Comparison of ENCODE assay signal across 15 cellular contexts in genomic region chr15:51403946-51404695, GRCh38.
DNase-seq lines count a peak whose midpoint lies in the region; ATAC-seq, FAIRE-seq and TF ChIP-seq lines count a peak whose summit lies in the region.
"Had no signal": no experiment of that assay in that cellular context is flagged by ENCODE, and none has a peak within 500 bp of the region (broad histone marks: within the 10 kb centered on the region; RNA-seq: fewer than 3 reads in every experiment).

No MANE protein-coding gene starts in this region.

- TF ChIP-seq POLR2A in GM12892 (IDR thresholded peaks at IDR 0.05; ENCODE audit: low read depth, low read length) (no peak), body of pancreas (IDR thresholded peaks at IDR 0.05) (no peak)

- H3K27ac Mint-ChIP-seq in activated CD8-positive, alpha-beta memory T cell treated with anti-CD3 and anti-CD28 coated beads, Interleukin-2, amount 10 ng/mL, durations not matched to agents 7 days and 5 days: no peak overlapping the region
- H3K27ac Mint-ChIP-seq: CD14-positive monocyte; CD8-positive, alpha-beta T cell; IgD-negative memory B cell had no signal

- no peaks in the 10 kb centered on the region for H3K4me1 ChIP-seq in body of pancreas
- H3K4me1 ChIP-seq: Caco-2, HAP-1 had no signal

- no peaks in the 10 kb centered on the region for H3K36me3 ChIP-seq in body of pancreas (replicated peaks in 1 of 2; ENCODE audit: insufficient read depth in 1 of 2, low read depth in 2 of 2)
- H3K36me3 ChIP-seq: HAP-1 had no signal

- 76 to 79% methylated on average over 9 of the region's 9 CpGs for WGBS in body of pancreas, 2 donors

- H3K27me3 ChIP-seq in body of pancreas: no peaks in the 10 kb centered on the region

- CTCF ChIA-PET in activated CD8-positive, alpha-beta memory T cell treated with anti-CD3 and anti-CD28 coated beads, Interleukin-2, amount 10 ng/mL, durations not matched to agents 7 days and 5 days (lab: Charles Lee): interaction anchor here (1.2 kb wide), 1 partner anchor 123 kb away, joined by 3 read pairs; no protein-coding TSS in a partner anchor

- H3K9me3 Mint-ChIP-seq in activated CD8-positive, alpha-beta memory T cell treated with anti-CD3 and anti-CD28 coated beads, Interleukin-2, amount 10 ng/mL, durations not matched to agents 7 days and 5 days (ENCODE audit: low read depth): no peaks in the 10 kb centered on the region
- H3K9me3 Mint-ChIP-seq: CD14-positive monocyte; CD8-positive, alpha-beta T cell had no signal

- peak; percentile 23 for DNase-seq in activated CD8-positive, alpha-beta memory T cell treated with anti-CD3 and anti-CD28 coated beads, Interleukin-2, amount 10 ng/mL, durations not matched to agents 7 days and 5 days
- no peak for DNase-seq in activated CD8-positive, alpha-beta memory T cell treated with anti-CD3 and anti-CD28 coated beads, Interleukin-2, amount 50 U/mL, for 4 hours
- DNase-seq in ecto neural progenitor cell (ENCODE audit: low spot score) (peak; percentile 40), left lobe of liver (ENCODE audit: low spot score) (peak; percentile 1), GDM1 (lab: John Stamatoyannopoulos, UW) (no peak), GM12892 (ENCODE audit: insufficient read length) (no peak), body of pancreas (no peak)
- DNase-seq: CD8-positive, alpha-beta T cell; GOT3 had no signal

- H3K9me3 ChIP-seq in body of pancreas: no peaks in the 10 kb centered on the region
- H3K9me3 ChIP-seq: Caco-2, HAP-1 had no signal

- no peak overlapping the region for H3K4me3 Mint-ChIP-seq in activated CD8-positive, alpha-beta memory T cell treated with anti-CD3 and anti-CD28 coated beads, Interleukin-2, amount 10 ng/mL, durations not matched to agents 7 days and 5 days
- H3K4me3 Mint-ChIP-seq: CD8-positive, alpha-beta T cell; IgD-negative memory B cell had no signal

- H3K36me3 Mint-ChIP-seq in activated CD8-positive, alpha-beta memory T cell treated with anti-CD3 and anti-CD28 coated beads, Interleukin-2, amount 10 ng/mL, durations not matched to agents 7 days and 5 days: no peaks in the 10 kb centered on the region
- H3K36me3 Mint-ChIP-seq: CD14-positive monocyte; CD8-positive, alpha-beta T cell had no signal

- intact Hi-C loops in body of pancreas (cut with DNase I): no loop called here

- no peak overlapping the region for H3K4me3 ChIP-seq in body of pancreas
- H3K4me3 ChIP-seq: GM12878, HAP-1 had no signal

- H3K27me3 Mint-ChIP-seq in activated CD8-positive, alpha-beta memory T cell treated with anti-CD3 and anti-CD28 coated beads, Interleukin-2, amount 10 ng/mL, durations not matched to agents 7 days and 5 days: peaks cover 42% of the 10 kb centered on the region

- TF ChIP-seq CTCF in body of pancreas (IDR thresholded peaks at IDR 0.05): no peak

- ATAC-seq in activated CD8-positive, alpha-beta memory T cell treated with anti-CD3 and anti-CD28 coated beads, Interleukin-2, amount 10 ng/mL, durations not matched to agents 7 days and 5 days: no peak
- peak; percentile 10 for ATAC-seq in left lobe of liver
- no peak for ATAC-seq in body of pancreas
- ATAC-seq: CD8-positive, alpha-beta T cell had no signal

- no peak for FAIRE-seq in GM12892 (lab: Jason Lieb, UNC)

- no peaks in the 10 kb centered on the region for H3K4me1 Mint-ChIP-seq in activated CD8-positive, alpha-beta memory T cell treated with anti-CD3 and anti-CD28 coated beads, Interleukin-2, amount 10 ng/mL, durations not matched to agents 7 days and 5 days

- H3K27ac ChIP-seq in body of pancreas: no peak overlapping the region
- H3K27ac ChIP-seq: 22Rv1 had no signal

Comparison
In these comparisons a context has a peak if more than half of its experiments do, and no peak if none do; other contexts are left out.
1. DNase-seq: peak in activated CD8-positive, alpha-beta memory T cell treated with anti-CD3 and anti-CD28 coated beads, Interleukin-2, amount 10 ng/mL, durations not matched to agents 7 days and 5 days (single experiment), ecto neural progenitor cell (single experiment) and left lobe of liver (single experiment); none in activated CD8-positive, alpha-beta memory T cell treated with anti-CD3 and anti-CD28 coated beads, Interleukin-2, amount 50 U/mL, for 4 hours (single experiment), GDM1 (single experiment), GM12892 (single experiment) and body of pancreas (0 of 4).